Comparison of ENCODE assay signal across 8 cellular contexts in the genomic region with DNA sequence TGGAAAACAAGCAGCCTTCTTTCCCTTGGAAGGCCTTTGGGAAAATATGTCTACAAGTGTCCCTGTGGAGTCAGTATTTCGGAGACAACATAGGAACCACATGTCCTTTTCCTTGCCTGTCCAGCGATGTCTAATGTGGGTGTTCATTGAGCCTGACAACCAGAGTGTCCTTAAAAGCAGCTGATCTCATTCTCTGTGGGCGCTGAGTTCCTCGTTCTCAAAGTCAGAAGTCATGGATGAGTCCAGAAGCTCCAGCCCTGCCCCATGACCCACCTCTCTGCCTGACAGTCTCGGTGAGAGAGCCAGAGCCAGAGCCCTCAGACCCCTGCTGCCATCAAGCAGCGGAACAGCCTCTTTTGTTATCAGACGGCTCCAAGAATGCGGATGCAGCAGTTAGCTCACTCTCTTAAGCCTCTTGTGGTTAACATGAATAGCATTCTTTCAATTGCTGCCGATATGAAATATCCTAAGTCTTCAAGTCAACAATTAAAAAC.
DNase-seq lines count a peak whose midpoint lies in the region; ATAC-seq and TF ChIP-seq lines count a peak whose summit lies in the region.

No MANE protein-coding gene starts in this region.

- in situ Hi-C loops in astrocyte of the spinal cord (cut with HindIII; ENCODE audit: low sequenced_read_pairs) = no loop called here

- H3K27ac ChIP-seq in aorta (ENCODE audit: low read depth in 1 of 2, low read length in 2 of 2) = no peak overlapping the region

- peak; percentile 22 for DNase-seq in Right ventricle myocardium inferior (ENCODE audit: missing footprints)
- no peak for DNase-seq in cardiac septum (ENCODE audit: low spot score)
- peak; percentile 94 for DNase-seq in astrocyte of the spinal cord (ENCODE audit: low read depth, low spot score)
- peak; percentile 88 for DNase-seq in kidney glomerular epithelial cell (lab: John Stamatoyannopoulos, UW)
- peak; percentile 33 to 56 for DNase-seq in aorta
- no peak for DNase-seq in NCI-H1417 treated with DMSO at 0.1 percent for 48 hours (lab: John Stamatoyannopoulos, UW)

- no peaks in the 10 kb centered on the region for H3K36me3 ChIP-seq in aorta (ENCODE audit: control insufficient read depth in 1 of 2, insufficient read depth in 2 of 2, low read length in 1 of 2)

- no peaks in the 10 kb centered on the region for H3K9me3 ChIP-seq in aorta (ENCODE audit: control insufficient read depth, low read length)

- ATAC-seq in Right ventricle myocardium inferior (peak; percentile 54), aorta (ENCODE audit: low FRiP score) (no peak), GM19455 (IDR thresholded peaks at IDR 0.05; ENCODE audit: unreplicated experiment) (no peak), GM19467 (IDR thresholded peaks at IDR 0.05; ENCODE audit: unreplicated experiment) (no peak)

- 15 to 30% methylated on average over 9 of the region's 9 CpGs for WGBS in aorta, 2 donors

- H3K27me3 ChIP-seq in aorta (ENCODE audit: control insufficient read depth in 1 of 2, insufficient read depth in 2 of 2, low read length in 1 of 2) = no peaks in the 10 kb centered on the region

- H3K4me1 ChIP-seq in aorta (ENCODE audit: control insufficient read depth in 1 of 2, insufficient read depth in 2 of 2, low read length in 2 of 2) = no peaks in the 10 kb centered on the region

- no peak for TF ChIP-seq CTCF in astrocyte of the spinal cord (IDR thresholded peaks at IDR 0.05; ENCODE audit: low read depth, low read length)

- intact Hi-C loops in Right ventricle myocardium inferior (cut with DNase I) (no loop called here), cardiac septum (cut with DNase I) (no loop called here), aorta (cut with DNase I) (loop anchor here in 1 of 2 donors (5.0 kb wide), 1 partner anchor 713 kb away; no protein-coding TSS in a partner anchor)

- H3K4me3 ChIP-seq in astrocyte of the spinal cord (ENCODE audit: low read depth, low read length) = no peak overlapping the region
- H3K4me3 ChIP-seq in aorta (ENCODE audit: low read length in 2 of 2) = peak overlapping the region in 1 of 2 donors; percentile 41

Comparison
In these comparisons a context has a peak if more than half of its experiments do, and no peak if none do; other contexts are left out.
1. DNase-seq: peak in Right ventricle myocardium inferior (single experiment), astrocyte of the spinal cord (single experiment), kidney glomerular epithelial cell (single experiment) and aorta (2 of 2); none in cardiac septum (single experiment) and NCI-H1417 treated with DMSO at 0.1 percent for 48 hours (single experiment).